Comparison of ENCODE assay signal across 16 cellular contexts in genomic region chr11:44361883-44362282, GRCh38. TPM values are rescaled to one million over a fixed set of nuclear protein-coding genes. Genes with fewer than 3 reads are reported as not detected.
"Had no signal": no experiment of that assay in that cellular context is flagged by ENCODE, and none has a peak within 500 bp of the region (broad histone marks: within the 10 kb centered on the region; RNA-seq: fewer than 3 reads in every experiment).

No MANE protein-coding gene starts in this region.

- H3K36me3 ChIP-seq: heart left ventricle, left lung had no signal

- H3K27ac Mint-ChIP-seq: activated CD8-positive, alpha-beta memory T cell treated with anti-CD3 and anti-CD28 coated beads, Interleukin-2, amount 10 ng/mL, durations not matched to agents 7 days and 5 days; activated naive CD8-positive, alpha-beta T cell treated with anti-CD3 and anti-CD28 coated beads for 36 hours; activated T-cell treated with anti-CD3 and anti-CD28 coated beads, Interleukin-2, amount 50 U/mL, for 24 hours; memory B cell; stimulated activated naive CD8-positive, alpha-beta T cell treated with anti-CD3 and anti-CD28 coated beads, Interleukin-15, Interleukin-2, amounts not matched to agents 100 ng/mL and 50 ng/mL, for 24 hours had no signal

- H3K4me1 Mint-ChIP-seq: activated CD8-positive, alpha-beta memory T cell treated with anti-CD3 and anti-CD28 coated beads, Interleukin-2, amount 10 ng/mL, durations not matched to agents 7 days and 5 days; activated naive CD8-positive, alpha-beta T cell treated with anti-CD3 and anti-CD28 coated beads for 36 hours; memory B cell had no signal

- DNase-seq: activated CD8-positive, alpha-beta memory T cell treated with anti-CD3 and anti-CD28 coated beads, Interleukin-2, amount 10 ng/mL, durations not matched to agents 7 days and 5 days; activated effector memory CD4-positive, alpha-beta T cell treated with Interleukin-2 at 50 U/mL for 16 hours; activated naive CD8-positive, alpha-beta T cell treated with anti-CD3 and anti-CD28 coated beads for 36 hours; activated T-cell treated with anti-CD3 and anti-CD28 coated beads, Interleukin-2, amount 50 U/mL, for 24 hours; anterior cingulate cortex; dorsolateral prefrontal cortex; heart left ventricle; left lung; nephron progenitor cell; stimulated activated CD4-positive, alpha-beta T cell treated with anti-CD3 and anti-CD28 coated beads, Interleukin-15, amount 100 ng/mL, for 24 hours; stimulated activated CD4-positive, alpha-beta T cell treated with anti-CD3 and anti-CD28 coated beads, Interleukin-4, amount 100 ng/mL, for 24 hours had no signal

- H3K27ac ChIP-seq: dorsolateral prefrontal cortex, heart left ventricle, left lung had no signal

- H3K36me3 Mint-ChIP-seq: activated CD8-positive, alpha-beta memory T cell treated with anti-CD3 and anti-CD28 coated beads, Interleukin-2, amount 10 ng/mL, durations not matched to agents 7 days and 5 days; activated naive CD8-positive, alpha-beta T cell treated with anti-CD3 and anti-CD28 coated beads for 36 hours had no signal

- H3K9me3 Mint-ChIP-seq: activated naive CD8-positive, alpha-beta T cell treated with anti-CD3 and anti-CD28 coated beads for 36 hours; activated T-cell treated with anti-CD3 and anti-CD28 coated beads, Interleukin-2, amount 50 U/mL, for 24 hours; stimulated activated naive CD8-positive, alpha-beta T cell treated with anti-CD3 and anti-CD28 coated beads, Interleukin-15, Interleukin-2, amounts not matched to agents 100 ng/mL and 50 ng/mL, for 24 hours had no signal

- H3K4me3 ChIP-seq: heart left ventricle, left lung had no signal

- H3K4me1 ChIP-seq: heart left ventricle, left lung had no signal

- H3K4me3 Mint-ChIP-seq: activated CD8-positive, alpha-beta memory T cell treated with anti-CD3 and anti-CD28 coated beads, Interleukin-2, amount 10 ng/mL, durations not matched to agents 7 days and 5 days; activated naive CD8-positive, alpha-beta T cell treated with anti-CD3 and anti-CD28 coated beads for 36 hours; activated T-cell treated with anti-CD3 and anti-CD28 coated beads, Interleukin-2, amount 50 U/mL, for 24 hours; memory B cell; nephron progenitor cell; stimulated activated naive CD8-positive, alpha-beta T cell treated with anti-CD3 and anti-CD28 coated beads, Interleukin-15, Interleukin-2, amounts not matched to agents 100 ng/mL and 50 ng/mL, for 24 hours had no signal

- H3K9me3 ChIP-seq: left lung had no signal

- ATAC-seq: activated CD4-positive, CD25-positive, alpha-beta regulatory T cell treated with anti-CD3 and anti-CD28 coated beads, Interleukin-2, amount 50 U/mL, for 24 hours; activated CD8-positive, alpha-beta memory T cell treated with anti-CD3 and anti-CD28 coated beads, Interleukin-2, amount 10 ng/mL, durations not matched to agents 7 days and 5 days; heart left ventricle; left lung had no signal

RNA-seq across cellular contexts. Expression of gene ALX4, which starts 51.9 kb away (rescaled TPM):
- total RNA-seq: activated CD8-positive, alpha-beta memory T cell treated with anti-CD3 and anti-CD28 coated beads, Interleukin-2, amount 10 ng/mL, durations not matched to agents 7 days and 5 days; activated naive CD8-positive, alpha-beta T cell treated with anti-CD3 and anti-CD28 coated beads for 36 hours; left lung; T-helper 2 cell treated with Interferon-gamma antibody and Interleukin-4, amounts not matched to agents 100 ng/mL and 5 ng/mL, for 36 hours had no signal
- polyA plus RNA-seq: keratinocyte had no signal
